8 cellular contexts compared by ENCODE assay signal in genomic region chr13:27621366-27622101, GRCh38. TPM values are rescaled to one million over a fixed set of nuclear protein-coding genes. Genes with fewer than 3 reads are reported as not detected.
DNase-seq lines count a peak whose midpoint lies in the region; ATAC-seq and TF ChIP-seq lines count a peak whose summit lies in the region.

POLR1D (plus strand) TSS chr13:27621892; CDS start chr13:27621984, 92 bp downstream.

- peak within 1 kb of the TSS; percentile 99 for H3K4me3 ChIP-seq in GM23338
- H3K4me3 ChIP-seq in LNCaP clone FGC (ENCODE audit: low read depth, low read length): peak within 1 kb of the TSS; percentile 85
- peak within 1 kb of the TSS; percentile 77 for H3K4me3 ChIP-seq in neuron (ENCODE audit: low read length)

- peaks cover 36% of the 10 kb centered on the region for H3K36me3 Mint-ChIP-seq in GM23338 (ENCODE audit: low read depth)

- peaks cover 2% of the 10 kb centered on the region; the same call in 1 of the 3 replicates for H3K9me3 Mint-ChIP-seq in GM23338

- peaks cover 3% of the 10 kb centered on the region for H3K27me3 Mint-ChIP-seq in GM23338 (ENCODE audit: insufficient read depth, low read depth, poor library complexity)

- H3K4me2 ChIP-seq in GM23338: peak within 1 kb of the TSS; percentile 98

- H3K9me3 ChIP-seq in neuron (ENCODE audit: low read length): no peaks in the 10 kb centered on the region

- DNase-seq in ELF-1 (ENCODE audit: low read depth, low spot score): peak; percentile 89
- peak; percentile 87 for DNase-seq in GM23338 (ENCODE audit: low spot score)
- DNase-seq in LNCaP clone FGC (ENCODE audit: low read depth): no peak
- peak; percentile 75 for DNase-seq in SK-MEL-5 (ENCODE audit: low read depth, low spot score)
- peak; percentile 51 to 84 (median 65) for DNase-seq in activated naive CD4-positive, alpha-beta T cell (lab: John Stamatoyannopoulos, UW)
- DNase-seq in foreskin melanocyte: peak; percentile 58

- in situ Hi-C loops in SK-MEL-5 (cut with HindIII; ENCODE audit: low pct_unique_long_range_greater_than_20kb, low sequenced_read_pairs): no loop called here

- peak within 1 kb of the TSS; percentile 97 for H2AFZ ChIP-seq in GM23338
- H2AFZ ChIP-seq in neuron (ENCODE audit: low read depth, low read length): peak within 1 kb of the TSS; percentile 93

- H3K9me2 ChIP-seq in GM23338 (ENCODE audit: insufficient read depth): no peaks in the 10 kb centered on the region

- TF ChIP-seq CTCF in GM23338 (conservative IDR thresholded peaks at IDR 0.05; ENCODE audit: low read depth in 2 of 2) (no peak), LNCaP clone FGC (IDR thresholded peaks at IDR 0.05; ENCODE audit: control insufficient read depth, extremely low read depth, insufficient read depth) (no peak), subcutaneous adipose tissue (IDR thresholded peaks at IDR 0.05; ENCODE audit: low read depth) (no peak)

- H3K36me3 ChIP-seq in GM23338 (ENCODE audit: insufficient read depth) (peaks cover 14% of the 10 kb centered on the region; the same call in 1 of the 2 replicates), neuron (ENCODE audit: insufficient read depth, low read length) (peaks cover 16% of the 10 kb centered on the region)

- peak; percentile 62 for ATAC-seq in GM23338

- H3K27ac ChIP-seq in GM23338 (ENCODE audit: low read depth): peak within 1 kb of the TSS; percentile 97

- peak within 1 kb of the TSS; percentile 99 for H3K27ac Mint-ChIP-seq in GM23338

- H3K27me3 ChIP-seq in GM23338 (ENCODE audit: insufficient read depth) (no peaks in the 10 kb centered on the region), neuron (ENCODE audit: insufficient read depth, low read length) (no peaks in the 10 kb centered on the region)

- peak within 1 kb of the TSS; percentile 96 for H3K4me3 Mint-ChIP-seq in GM23338

- H4K20me1 ChIP-seq in GM23338 (replicated peaks; ENCODE audit: insufficient read depth): peaks cover 52% of the 10 kb centered on the region

- peaks cover 60% of the 10 kb centered on the region for H3K4me1 Mint-ChIP-seq in GM23338

- H3K4me1 ChIP-seq in GM23338 (ENCODE audit: insufficient read depth) (peaks cover 48% of the 10 kb centered on the region), neuron (ENCODE audit: insufficient read depth, low read length) (peaks cover 15% of the 10 kb centered on the region)

- peaks cover 83% of the 10 kb centered on the region for H3K79me2 ChIP-seq in GM23338 (replicated peaks; ENCODE audit: insufficient read depth)

- no peaks in the 10 kb centered on the region for H3F3A ChIP-seq in GM23338 (replicated peaks; ENCODE audit: low read depth)

TF ChIP-seq in GM23338, 12 proteins besides CTCF, POLR2A, EP300 and RAD21 (continues in another document):
- TF ChIP-seq POLR2AphosphoS5 (IDR thresholded peaks at IDR 0.05; ENCODE audit: low read depth) (peak; percentile 97), JUNB (IDR thresholded peaks at IDR 0.05; ENCODE audit: unreplicated experiment) (no peak), ZNF462 (CRISPR knock-in tag; IDR thresholded peaks at IDR 0.05) (no peak), EZH2 (IDR thresholded peaks at IDR 0.05; ENCODE audit: low read depth, unreplicated experiment) (no peak), STAT1 (IDR thresholded peaks at IDR 0.05; ENCODE audit: unreplicated experiment) (no peak), NANOG (IDR thresholded peaks at IDR 0.05; ENCODE audit: borderline replicate concordance) (no peak), CREB1 (CRISPR knock-in tag; IDR thresholded peaks at IDR 0.05; ENCODE audit: low read depth) (peak; percentile 39; the same call in 1 of the 2 replicates)
- TF ChIP-seq, protein P1, sequence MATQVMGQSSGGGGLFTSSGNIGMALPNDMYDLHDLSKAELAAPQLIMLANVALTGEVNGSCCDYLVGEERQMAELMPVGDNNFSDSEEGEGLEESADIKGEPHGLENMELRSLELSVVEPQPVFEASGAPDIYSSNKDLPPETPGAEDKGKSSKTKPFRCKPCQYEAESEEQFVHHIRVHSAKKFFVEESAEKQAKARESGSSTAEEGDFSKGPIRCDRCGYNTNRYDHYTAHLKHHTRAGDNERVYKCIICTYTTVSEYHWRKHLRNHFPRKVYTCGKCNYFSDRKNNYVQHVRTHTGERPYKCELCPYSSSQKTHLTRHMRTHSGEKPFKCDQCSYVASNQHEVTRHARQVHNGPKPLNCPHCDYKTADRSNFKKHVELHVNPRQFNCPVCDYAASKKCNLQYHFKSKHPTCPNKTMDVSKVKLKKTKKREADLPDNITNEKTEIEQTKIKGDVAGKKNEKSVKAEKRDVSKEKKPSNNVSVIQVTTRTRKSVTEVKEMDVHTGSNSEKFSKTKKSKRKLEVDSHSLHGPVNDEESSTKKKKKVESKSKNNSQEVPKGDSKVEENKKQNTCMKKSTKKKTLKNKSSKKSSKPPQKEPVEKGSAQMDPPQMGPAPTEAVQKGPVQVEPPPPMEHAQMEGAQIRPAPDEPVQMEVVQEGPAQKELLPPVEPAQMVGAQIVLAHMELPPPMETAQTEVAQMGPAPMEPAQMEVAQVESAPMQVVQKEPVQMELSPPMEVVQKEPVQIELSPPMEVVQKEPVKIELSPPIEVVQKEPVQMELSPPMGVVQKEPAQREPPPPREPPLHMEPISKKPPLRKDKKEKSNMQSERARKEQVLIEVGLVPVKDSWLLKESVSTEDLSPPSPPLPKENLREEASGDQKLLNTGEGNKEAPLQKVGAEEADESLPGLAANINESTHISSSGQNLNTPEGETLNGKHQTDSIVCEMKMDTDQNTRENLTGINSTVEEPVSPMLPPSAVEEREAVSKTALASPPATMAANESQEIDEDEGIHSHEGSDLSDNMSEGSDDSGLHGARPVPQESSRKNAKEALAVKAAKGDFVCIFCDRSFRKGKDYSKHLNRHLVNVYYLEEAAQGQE (IDR thresholded peaks at IDR 0.05; ENCODE audit: unreplicated experiment): no peak

RNA-seq across cellular contexts. Expression of gene POLR1D, which starts in this region (rescaled TPM):
- 177 and 226 TPM in 2 replicates for total RNA-seq in GM23338 (2014; rRNA removed; shearing (Covaris generic))
- 193 and 197 TPM in 2 replicates for polyA plus RNA-seq in GM23338 (2016; fragmentation: Nextera tagmentation; extraction: Ambion mirVana)
- total RNA-seq in SK-MEL-5 (2014; rRNA removed; shearing (Covaris generic)): 205 and 213 TPM in 2 replicates
- polyA plus RNA-seq in SK-MEL-5 (2015; cell fraction: cytosol; rRNA removed): 164 and 172 TPM in 2 replicates
- 91.1 and 96.5 TPM in 2 replicates for polyA plus RNA-seq in SK-MEL-5 (2015; cell fraction: nucleus; rRNA removed)
- total RNA-seq in subcutaneous adipose tissue: 100 to 1,000 TPM in 1 of 4 donors, 10 to 100 TPM in 3; 78.0 to 105 (median 92.1) TPM
